8 cellular contexts compared by ENCODE assay signal in the genomic region with DNA sequence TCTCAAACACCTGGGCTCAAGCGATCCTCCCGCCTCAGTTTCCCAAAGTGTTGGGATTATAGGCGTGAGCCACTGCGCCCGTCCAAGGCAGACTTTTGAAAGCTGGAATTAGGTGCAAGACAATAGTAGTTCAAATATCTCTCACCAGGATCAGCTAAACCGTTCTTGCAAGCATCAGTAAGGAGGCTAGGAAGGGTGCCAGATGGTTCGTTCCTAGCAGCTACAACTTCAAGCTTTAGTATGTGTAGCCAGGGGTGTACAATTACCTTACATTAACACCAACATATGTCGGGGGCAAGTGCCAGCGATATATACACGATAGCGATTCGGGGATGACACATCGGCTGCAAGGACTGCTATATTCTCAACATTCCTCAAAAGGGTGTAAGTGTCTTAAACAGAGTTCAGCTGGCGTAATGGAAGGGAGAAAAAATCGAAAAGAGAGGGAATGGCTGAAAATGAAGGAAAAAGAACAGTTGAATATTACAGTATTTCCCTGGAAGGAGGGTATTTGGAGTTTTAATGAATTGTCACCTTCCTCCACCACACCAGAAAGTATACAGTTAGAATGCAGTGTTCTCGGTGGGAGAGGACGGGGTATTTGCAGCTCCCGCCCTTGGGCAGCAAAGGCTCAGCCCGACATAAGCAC. TPM values are rescaled to one million over a fixed set of nuclear protein-coding genes. Genes with fewer than 3 reads are reported as not detected.
A peak's percentile ranks its signal among the peaks of the same experiment; 100 is the strongest.
DNase-seq lines count a peak whose midpoint lies in the region; ATAC-seq and TF ChIP-seq lines count a peak whose summit lies in the region.

No MANE protein-coding gene starts in this region.

- intact Hi-C loops in activated CD4-positive, alpha-beta T cell treated with anti-CD3 and anti-CD28 coated beads, Interleukin-2, amount 10 ng/mL, durations not matched to agents 24 days and 14 days (cut with micrococcal nuclease): loop anchor here (1.0 kb wide), 4 partner anchors 35 to 118 kb away; a partner anchor contains a TSS
- intact Hi-C loops in posterior cingulate gyrus (cut with DNase I): no loop called here

- H3K4me1 Mint-ChIP-seq in activated CD4-positive, alpha-beta T cell treated with anti-CD3 and anti-CD28 coated beads, Interleukin-2, amount 10 ng/mL, durations not matched to agents 24 days and 14 days: peaks cover 14% of the 10 kb centered on the region
- H3K4me1 Mint-ChIP-seq in brain (peaks cover 45% of the 10 kb centered on the region), immature natural killer cell (peaks cover 14 to 15% of the 10 kb centered on the region in 2 donors)
- H3K4me1 Mint-ChIP-seq in stimulated activated naive B cell treated with anti-CD40 and anti-IgM and Interleukin-4, amounts not matched to agents 10 μg/mL and 1 μg/mL and 100 μg/mL, for 72 hours: peaks cover 5 to 11% of the 10 kb centered on the region in 2 donors

- H3K36me3 Mint-ChIP-seq in activated CD4-positive, alpha-beta T cell treated with anti-CD3 and anti-CD28 coated beads, Interleukin-2, amount 10 ng/mL, durations not matched to agents 24 days and 14 days (ENCODE audit: low read depth): no peaks in the 10 kb centered on the region
- H3K36me3 Mint-ChIP-seq in brain (no peaks in the 10 kb centered on the region), immature natural killer cell (no peaks in the 10 kb centered on the region)
- H3K36me3 Mint-ChIP-seq in stimulated activated naive B cell treated with anti-CD40 and anti-IgM and Interleukin-4, amounts not matched to agents 10 μg/mL and 1 μg/mL and 100 μg/mL, for 72 hours: peaks cover 0 to 2% of the 10 kb centered on the region in 2 donors

- peak overlapping the region; percentile 75 for H3K27ac Mint-ChIP-seq in activated CD4-positive, alpha-beta T cell treated with anti-CD3 and anti-CD28 coated beads, Interleukin-2, amount 10 ng/mL, durations not matched to agents 24 days and 14 days
- H3K27ac Mint-ChIP-seq in brain: peak overlapping the region; percentile 46 to 95 (median 93)
- peak overlapping the region in 5 of 6 donors; percentile 36 to 68 (median 42) for H3K27ac Mint-ChIP-seq in immature natural killer cell
- peak overlapping the region; percentile 88 for H3K27ac Mint-ChIP-seq in stimulated activated naive B cell treated with anti-CD40 and anti-IgM and Interleukin-4, amounts not matched to agents 10 μg/mL and 1 μg/mL and 100 μg/mL, for 72 hours

- peaks cover 15% of the 10 kb centered on the region for H3K27me3 Mint-ChIP-seq in activated CD4-positive, alpha-beta T cell treated with anti-CD3 and anti-CD28 coated beads, Interleukin-2, amount 10 ng/mL, durations not matched to agents 24 days and 14 days
- H3K27me3 Mint-ChIP-seq in brain (peaks cover 1% of the 10 kb centered on the region), immature natural killer cell (ENCODE audit: low read depth in 3 of 3) (peaks cover 0 to 3% (median 3%) of the 10 kb centered on the region in 3 donors)
- H3K27me3 Mint-ChIP-seq in stimulated activated naive B cell treated with anti-CD40 and anti-IgM and Interleukin-4, amounts not matched to agents 10 μg/mL and 1 μg/mL and 100 μg/mL, for 72 hours: no peaks in the 10 kb centered on the region

- H3K4me3 Mint-ChIP-seq in activated CD4-positive, alpha-beta T cell treated with anti-CD3 and anti-CD28 coated beads, Interleukin-2, amount 10 ng/mL, durations not matched to agents 24 days and 14 days: peak overlapping the region; percentile 84
- H3K4me3 Mint-ChIP-seq in brain (peak overlapping the region; percentile 85 to 94 (median 89)), immature natural killer cell (peak overlapping the region; percentile 89 to 96 (median 95))
- peak overlapping the region; percentile 91 to 92 for H3K4me3 Mint-ChIP-seq in stimulated activated naive B cell treated with anti-CD40 and anti-IgM and Interleukin-4, amounts not matched to agents 10 μg/mL and 1 μg/mL and 100 μg/mL, for 72 hours

- ATAC-seq in stimulated activated naive B cell treated with anti-CD40 and anti-IgM and Interleukin-4, amounts not matched to agents 10 μg/mL and 1 μg/mL and 100 μg/mL, for 72 hours (replicated peaks): peak; percentile 21 to 29

- H3K9me3 Mint-ChIP-seq in activated CD4-positive, alpha-beta T cell treated with anti-CD3 and anti-CD28 coated beads, Interleukin-2, amount 10 ng/mL, durations not matched to agents 24 days and 14 days: no peaks in the 10 kb centered on the region
- no peaks in the 10 kb centered on the region for H3K9me3 Mint-ChIP-seq in brain
- no peaks in the 10 kb centered on the region for H3K9me3 Mint-ChIP-seq in immature natural killer cell
- no peaks in the 10 kb centered on the region for H3K9me3 Mint-ChIP-seq in stimulated activated naive B cell treated with anti-CD40 and anti-IgM and Interleukin-4, amounts not matched to agents 10 μg/mL and 1 μg/mL and 100 μg/mL, for 72 hours

- no peak for DNase-seq in activated CD4-positive, alpha-beta T cell treated with anti-CD3 and anti-CD28 coated beads, Interleukin-2, amount 10 ng/mL, durations not matched to agents 24 days and 14 days
- DNase-seq in activated CD4-positive, alpha-beta T cell treated with anti-CD3 and anti-CD28 coated beads for 4 hours: no peak
- DNase-seq in LoVo (ENCODE audit: low spot score): peak; percentile 34
- no peak for DNase-seq in immature natural killer cell
- DNase-seq in stimulated activated naive B cell treated with anti-CD40 and anti-IgM and Interleukin-4, amounts not matched to agents 10 μg/mL and 1 μg/mL and 100 μg/mL, for 72 hours: no peak
- no peak for DNase-seq in NCI-H2029 treated with DMSO at 0.1 percent for 48 hours (lab: John Stamatoyannopoulos, UW)
- no peak for DNase-seq in posterior cingulate gyrus

- no peak for TF ChIP-seq CTCF in brain (conservative IDR thresholded peaks at IDR 0.05)

RNA-seq across cellular contexts. Expression of a gene that starts 0.6 kb away (rescaled TPM):
- 94.6 and 98.2 TPM in 2 replicates for total RNA-seq in activated CD4-positive, alpha-beta T cell treated with anti-CD3 and anti-CD28 coated beads, Interleukin-2, amount 10 ng/mL, durations not matched to agents 24 days and 14 days
- polyA plus RNA-seq in brain (ENCODE audit: insufficient read depth, low read depth, low replicate concordance): 12.5 TPM
- 10 to 100 TPM in 1 of 3 donors, 1 to 10 TPM in 2; 4.8 to 10.0 (median 7.0) TPM for polyA plus RNA-seq in immature natural killer cell

Comparison
In these comparisons a context has a peak if more than half of its experiments do, and no peak if none do; other contexts are left out.
1. H3K27ac Mint-ChIP-seq: peak in every context shown above with its lines; median percentile 93 in brain; 88 in stimulated activated naive B cell treated with anti-CD40 and anti-IgM and Interleukin-4, amounts not matched to agents 10 μg/mL and 1 μg/mL and 100 μg/mL, for 72 hours; 75 in activated CD4-positive, alpha-beta T cell treated with anti-CD3 and anti-CD28 coated beads, Interleukin-2, amount 10 ng/mL, durations not matched to agents 24 days and 14 days; 42 in immature natural killer cell.